18 cellular contexts compared by ENCODE assay signal in genomic region chr20:57857969-57858368, GRCh38.
"Had no signal": no experiment of that assay in that cellular context is flagged by ENCODE, and none has a peak within 500 bp of the region (broad histone marks: within the 10 kb centered on the region; RNA-seq: fewer than 3 reads in every experiment).

No MANE protein-coding gene starts in this region.

- H3K4me3 Mint-ChIP-seq: neural crest cell; stimulated activated memory B cell treated with anti-CD40 and anti-IgM and Interleukin-4, amounts not matched to agents 10 μg/mL and 1 μg/mL and 100 μg/mL, for 72 hours; stimulated activated naive CD8-positive, alpha-beta T cell treated with anti-CD3 and anti-CD28 coated beads, Interleukin-15, Interleukin-2, amounts not matched to agents 100 ng/mL and 50 ng/mL, for 24 hours had no signal

- H3K4me1 ChIP-seq: esophagus squamous epithelium, spleen, tibial artery, upper lobe of left lung, vagina had no signal

- H3K9me3 Mint-ChIP-seq: naive thymus-derived CD4-positive, alpha-beta T cell; neural crest cell; stimulated activated memory B cell treated with anti-CD40 and anti-IgM and Interleukin-4, amounts not matched to agents 10 μg/mL and 1 μg/mL and 100 μg/mL, for 72 hours; stimulated activated naive CD8-positive, alpha-beta T cell treated with anti-CD3 and anti-CD28 coated beads, Interleukin-15, Interleukin-2, amounts not matched to agents 100 ng/mL and 50 ng/mL, for 24 hours had no signal

- ATAC-seq: left colon; naive thymus-derived CD4-positive, alpha-beta T cell; sciatic nerve; stimulated activated memory B cell treated with anti-CD40 and anti-IgM and Interleukin-4, amounts not matched to agents 10 μg/mL and 1 μg/mL and 100 μg/mL, for 72 hours had no signal

- H3K36me3 ChIP-seq: esophagus squamous epithelium, spleen, tibial artery, upper lobe of left lung, vagina had no signal

- H3K27ac ChIP-seq: esophagus squamous epithelium, hepatocyte, spleen, tibial artery, upper lobe of left lung, vagina had no signal

- H3K27me3 ChIP-seq: tibial artery, upper lobe of left lung, vagina had no signal

- H3K4me3 ChIP-seq: esophagus squamous epithelium, hepatocyte, spleen, tibial artery, upper lobe of left lung, vagina had no signal

- H3K27ac Mint-ChIP-seq: stimulated activated memory B cell treated with anti-CD40 and anti-IgM and Interleukin-4, amounts not matched to agents 10 μg/mL and 1 μg/mL and 100 μg/mL, for 72 hours; stimulated activated naive CD8-positive, alpha-beta T cell treated with anti-CD3 and anti-CD28 coated beads, Interleukin-15, Interleukin-2, amounts not matched to agents 100 ng/mL and 50 ng/mL, for 24 hours had no signal

- H3K4me1 Mint-ChIP-seq: neural crest cell; stimulated activated memory B cell treated with anti-CD40 and anti-IgM and Interleukin-4, amounts not matched to agents 10 μg/mL and 1 μg/mL and 100 μg/mL, for 72 hours had no signal

- H3K9me3 ChIP-seq: esophagus squamous epithelium, spleen, tibial artery, upper lobe of left lung, vagina had no signal

- DNase-seq: dermis blood vessel endothelial cell; esophagus squamous epithelium; foreskin melanocyte; left colon; naive thymus-derived CD4-positive, alpha-beta T cell; posterior cingulate gyrus; spleen; stimulated activated CD4-positive, alpha-beta T cell treated with anti-CD3 and anti-CD28 coated beads, Interleukin-15, amount 100 ng/mL, for 24 hours; stimulated activated CD4-positive, alpha-beta T cell treated with anti-CD3 and anti-CD28 coated beads, Interleukin-1b, Interleukin-23, amount 100 ng/mL, for 48 hours; stimulated activated CD4-positive, alpha-beta T cell treated with anti-CD3 and anti-CD28 coated beads, Interleukin-4, amount 100 ng/mL, for 24 hours; tibial artery had no signal

- H3K36me3 Mint-ChIP-seq: naive thymus-derived CD4-positive, alpha-beta T cell; stimulated activated memory B cell treated with anti-CD40 and anti-IgM and Interleukin-4, amounts not matched to agents 10 μg/mL and 1 μg/mL and 100 μg/mL, for 72 hours had no signal
